1 cellular context compared by ENCODE assay signal in the genomic region with DNA sequence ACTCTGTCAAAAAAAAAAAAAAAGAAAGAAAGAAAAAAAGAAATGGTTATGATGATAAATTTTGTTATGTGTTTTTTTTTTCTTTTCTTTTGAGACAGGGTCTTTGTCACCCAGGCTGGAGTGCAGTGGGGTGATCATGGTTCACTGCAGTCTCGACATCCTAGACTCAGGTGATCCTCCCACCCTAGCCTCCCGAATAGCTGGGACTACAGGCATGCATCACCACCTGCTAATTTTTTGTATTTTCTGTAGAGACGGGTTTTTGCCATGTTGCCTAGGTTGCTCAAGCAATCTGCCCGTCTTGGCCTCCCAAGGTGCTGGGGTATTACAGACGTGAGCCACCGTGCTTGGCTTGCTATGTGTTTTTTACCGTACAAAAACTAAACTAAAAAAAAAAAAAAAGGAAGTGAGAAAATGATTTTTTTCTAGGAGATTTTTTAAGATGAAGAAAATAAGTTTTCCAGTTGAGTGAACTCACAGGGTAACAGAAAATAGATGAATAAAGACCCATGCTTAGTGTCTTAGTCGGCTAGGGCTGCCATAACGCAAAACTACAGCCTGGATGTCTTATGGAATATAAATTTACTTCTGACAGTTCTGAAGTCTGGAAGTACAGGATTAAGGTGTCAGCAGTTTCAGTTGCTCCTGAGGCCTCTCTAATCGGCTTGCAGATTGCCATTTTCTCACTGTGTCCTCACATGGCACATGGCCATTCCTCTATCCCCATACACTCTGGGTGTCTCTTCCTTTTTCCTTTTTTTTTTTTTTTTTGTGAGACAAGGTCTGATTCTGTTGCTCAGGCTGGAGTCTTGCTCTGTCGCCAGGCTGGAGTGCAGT.
TF ChIP-seq lines count a peak whose summit lies in the region.

No MANE protein-coding gene starts in this region.

TF ChIP-seq in SK-N-SH, 30 proteins besides CTCF, POLR2A, EP300 and RAD21 (continued from another document):
- TF ChIP-seq, protein P1, sequence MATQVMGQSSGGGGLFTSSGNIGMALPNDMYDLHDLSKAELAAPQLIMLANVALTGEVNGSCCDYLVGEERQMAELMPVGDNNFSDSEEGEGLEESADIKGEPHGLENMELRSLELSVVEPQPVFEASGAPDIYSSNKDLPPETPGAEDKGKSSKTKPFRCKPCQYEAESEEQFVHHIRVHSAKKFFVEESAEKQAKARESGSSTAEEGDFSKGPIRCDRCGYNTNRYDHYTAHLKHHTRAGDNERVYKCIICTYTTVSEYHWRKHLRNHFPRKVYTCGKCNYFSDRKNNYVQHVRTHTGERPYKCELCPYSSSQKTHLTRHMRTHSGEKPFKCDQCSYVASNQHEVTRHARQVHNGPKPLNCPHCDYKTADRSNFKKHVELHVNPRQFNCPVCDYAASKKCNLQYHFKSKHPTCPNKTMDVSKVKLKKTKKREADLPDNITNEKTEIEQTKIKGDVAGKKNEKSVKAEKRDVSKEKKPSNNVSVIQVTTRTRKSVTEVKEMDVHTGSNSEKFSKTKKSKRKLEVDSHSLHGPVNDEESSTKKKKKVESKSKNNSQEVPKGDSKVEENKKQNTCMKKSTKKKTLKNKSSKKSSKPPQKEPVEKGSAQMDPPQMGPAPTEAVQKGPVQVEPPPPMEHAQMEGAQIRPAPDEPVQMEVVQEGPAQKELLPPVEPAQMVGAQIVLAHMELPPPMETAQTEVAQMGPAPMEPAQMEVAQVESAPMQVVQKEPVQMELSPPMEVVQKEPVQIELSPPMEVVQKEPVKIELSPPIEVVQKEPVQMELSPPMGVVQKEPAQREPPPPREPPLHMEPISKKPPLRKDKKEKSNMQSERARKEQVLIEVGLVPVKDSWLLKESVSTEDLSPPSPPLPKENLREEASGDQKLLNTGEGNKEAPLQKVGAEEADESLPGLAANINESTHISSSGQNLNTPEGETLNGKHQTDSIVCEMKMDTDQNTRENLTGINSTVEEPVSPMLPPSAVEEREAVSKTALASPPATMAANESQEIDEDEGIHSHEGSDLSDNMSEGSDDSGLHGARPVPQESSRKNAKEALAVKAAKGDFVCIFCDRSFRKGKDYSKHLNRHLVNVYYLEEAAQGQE (IDR thresholded peaks at IDR 0.05; ENCODE audit: low read depth, low read length), result no peak
- TF ChIP-seq EZH2phosphoT487 (IDR thresholded peaks at IDR 0.05; ENCODE audit: borderline replicate concordance, low read depth) (no peak), RFX5 (IDR thresholded peaks at IDR 0.05; ENCODE audit: low read length) (no peak), RXRA (IDR thresholded peaks at IDR 0.05; ENCODE audit: borderline replicate concordance, low read depth) (no peak)
- TF ChIP-seq, protein P2, sequence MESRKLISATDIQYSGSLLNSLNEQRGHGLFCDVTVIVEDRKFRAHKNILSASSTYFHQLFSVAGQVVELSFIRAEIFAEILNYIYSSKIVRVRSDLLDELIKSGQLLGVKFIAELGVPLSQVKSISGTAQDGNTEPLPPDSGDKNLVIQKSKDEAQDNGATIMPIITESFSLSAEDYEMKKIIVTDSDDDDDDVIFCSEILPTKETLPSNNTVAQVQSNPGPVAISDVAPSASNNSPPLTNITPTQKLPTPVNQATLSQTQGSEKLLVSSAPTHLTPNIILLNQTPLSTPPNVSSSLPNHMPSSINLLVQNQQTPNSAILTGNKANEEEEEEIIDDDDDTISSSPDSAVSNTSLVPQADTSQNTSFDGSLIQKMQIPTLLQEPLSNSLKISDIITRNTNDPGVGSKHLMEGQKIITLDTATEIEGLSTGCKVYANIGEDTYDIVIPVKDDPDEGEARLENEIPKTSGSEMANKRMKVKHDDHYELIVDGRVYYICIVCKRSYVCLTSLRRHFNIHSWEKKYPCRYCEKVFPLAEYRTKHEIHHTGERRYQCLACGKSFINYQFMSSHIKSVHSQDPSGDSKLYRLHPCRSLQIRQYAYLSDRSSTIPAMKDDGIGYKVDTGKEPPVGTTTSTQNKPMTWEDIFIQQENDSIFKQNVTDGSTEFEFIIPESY (IDR thresholded peaks at IDR 0.05; ENCODE audit: borderline replicate concordance, low read depth), result no peak
- TF ChIP-seq, protein P3, sequence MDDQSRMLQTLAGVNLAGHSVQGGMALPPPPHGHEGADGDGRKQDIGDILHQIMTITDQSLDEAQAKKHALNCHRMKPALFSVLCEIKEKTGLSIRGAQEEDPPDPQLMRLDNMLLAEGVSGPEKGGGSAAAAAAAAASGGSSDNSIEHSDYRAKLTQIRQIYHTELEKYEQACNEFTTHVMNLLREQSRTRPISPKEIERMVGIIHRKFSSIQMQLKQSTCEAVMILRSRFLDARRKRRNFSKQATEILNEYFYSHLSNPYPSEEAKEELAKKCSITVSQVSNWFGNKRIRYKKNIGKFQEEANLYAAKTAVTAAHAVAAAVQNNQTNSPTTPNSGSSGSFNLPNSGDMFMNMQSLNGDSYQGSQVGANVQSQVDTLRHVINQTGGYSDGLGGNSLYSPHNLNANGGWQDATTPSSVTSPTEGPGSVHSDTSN (IDR thresholded peaks at IDR 0.05), result no peak
TF ChIP-seq in SK-N-SH: peak in this region for 0.
